In the genomic region with DNA sequence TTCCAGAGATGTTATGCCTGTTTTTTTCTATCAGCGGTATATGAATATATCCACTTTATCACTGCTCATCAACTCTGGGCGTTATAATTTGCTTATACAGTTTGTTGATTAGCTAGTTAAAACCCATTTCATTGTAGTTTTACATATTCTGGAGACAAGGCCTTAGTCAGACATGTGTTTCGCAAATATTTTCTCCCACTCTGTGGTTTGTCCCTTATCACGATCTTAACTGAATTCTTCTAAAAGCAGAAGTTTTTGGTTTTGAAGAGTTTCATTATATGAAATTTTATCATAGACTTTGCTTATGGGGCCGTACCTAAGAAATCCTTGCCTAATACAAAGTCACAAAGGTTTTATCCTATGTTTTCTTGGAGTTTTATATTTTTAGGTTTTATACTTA, we compare ENCODE assay signal across 15 cellular contexts.
DNase-seq lines count a peak whose midpoint lies in the region; ATAC-seq and TF ChIP-seq lines count a peak whose summit lies in the region.
"Had no signal": no experiment of that assay in that cellular context is flagged by ENCODE, and none has a peak within 500 bp of the region (broad histone marks: within the 10 kb centered on the region; RNA-seq: fewer than 3 reads in every experiment).

No MANE protein-coding gene starts in this region.

- no peaks in the 10 kb centered on the region for H3K27me3 Mint-ChIP-seq in natural killer cell treated with Interleukin-12 subunit alpha and Interleukin-12 subunit beta and Interleukin-15 and Interleukin-18, amount 100 ng/mL, for 72 hours
- H3K27me3 Mint-ChIP-seq: activated CD4-positive, alpha-beta memory T cell treated with anti-CD3 and anti-CD28 coated beads, Interleukin-2, amount 10 ng/mL, durations not matched to agents 7 days and 5 days had no signal

- peak overlapping the region; percentile 69 to 74 for H3K27ac ChIP-seq in ascending aorta
- H3K27ac ChIP-seq: neural progenitor cell had no signal

- H3K4me3 ChIP-seq in ascending aorta: no peak overlapping the region
- H3K4me3 ChIP-seq: neural progenitor cell, stomach had no signal

- peaks cover 0 to 11% of the 10 kb centered on the region in 2 donors for H3K4me1 Mint-ChIP-seq in natural killer cell treated with Interleukin-12 subunit alpha and Interleukin-12 subunit beta and Interleukin-15 and Interleukin-18, amount 100 ng/mL, for 72 hours (ENCODE audit: low read depth in 2 of 2)
- H3K4me1 Mint-ChIP-seq: neural progenitor cell had no signal

- H3K36me3 Mint-ChIP-seq in natural killer cell treated with Interleukin-12 subunit alpha and Interleukin-12 subunit beta and Interleukin-15 and Interleukin-18, amount 100 ng/mL, for 72 hours: peaks cover 1% of the 10 kb centered on the region
- H3K36me3 Mint-ChIP-seq: neural progenitor cell had no signal

- H3K27me3 ChIP-seq in ascending aorta: no peaks in the 10 kb centered on the region
- H3K27me3 ChIP-seq: neural progenitor cell, stomach had no signal

- DNase-seq in AML-193 (lab: John Stamatoyannopoulos, UW): peak; percentile 96 to 99
- peak; percentile 62 for DNase-seq in NCI-H526 treated with DMSO at 0.1 percent for 48 hours (lab: John Stamatoyannopoulos, UW)
- no peak for DNase-seq in ascending aorta (ENCODE audit: low spot score in 2 of 2)
- DNase-seq in NCI-H2171 (lab: John Stamatoyannopoulos, UW): no peak
- DNase-seq in hypothalamus (lab: John Stamatoyannopoulos, UW): no peak
- no peak for DNase-seq in natural killer cell treated with Interleukin-12 subunit alpha and Interleukin-12 subunit beta and Interleukin-15 and Interleukin-18, amount 100 ng/mL, for 72 hours (ENCODE audit: low spot score)
- DNase-seq: activated CD4-positive, alpha-beta memory T cell treated with anti-CD3 and anti-CD28 coated beads, Interleukin-2, amount 10 ng/mL, durations not matched to agents 7 days and 5 days; aorta; NCI-H1092; RPMI8226; stomach; T1000 had no signal

- H3K9me3 ChIP-seq in ascending aorta: no peaks in the 10 kb centered on the region
- H3K9me3 ChIP-seq: stomach had no signal

- no peak overlapping the region for H3K27ac Mint-ChIP-seq in natural killer cell treated with Interleukin-12 subunit alpha and Interleukin-12 subunit beta and Interleukin-15 and Interleukin-18, amount 100 ng/mL, for 72 hours
- H3K27ac Mint-ChIP-seq: activated CD4-positive, alpha-beta memory T cell treated with anti-CD3 and anti-CD28 coated beads, Interleukin-2, amount 10 ng/mL, durations not matched to agents 7 days and 5 days; neural progenitor cell had no signal

- intact Hi-C loops in ascending aorta (cut with DNase I): loop anchor here (5.0 kb wide), 1 partner anchor 36 kb away; no protein-coding TSS in a partner anchor

- peaks cover 6 to 25% of the 10 kb centered on the region in 2 donors for H3K4me1 ChIP-seq in ascending aorta
- H3K4me1 ChIP-seq: neural progenitor cell had no signal

- ATAC-seq in HG02678 (IDR thresholded peaks at IDR 0.05; ENCODE audit: unreplicated experiment) (peak; percentile 50), GM21526 (IDR thresholded peaks at IDR 0.05; ENCODE audit: low FRiP score, unreplicated experiment) (no peak)
- ATAC-seq in natural killer cell treated with Interleukin-12 subunit alpha and Interleukin-12 subunit beta and Interleukin-15 and Interleukin-18, amount 100 ng/mL, for 72 hours: no peak

- H3K9me3 Mint-ChIP-seq in natural killer cell treated with Interleukin-12 subunit alpha and Interleukin-12 subunit beta and Interleukin-15 and Interleukin-18, amount 100 ng/mL, for 72 hours: no peaks in the 10 kb centered on the region
- H3K9me3 Mint-ChIP-seq: activated CD4-positive, alpha-beta memory T cell treated with anti-CD3 and anti-CD28 coated beads, Interleukin-2, amount 10 ng/mL, durations not matched to agents 7 days and 5 days; neural progenitor cell had no signal

- H3K4me3 Mint-ChIP-seq in natural killer cell treated with Interleukin-12 subunit alpha and Interleukin-12 subunit beta and Interleukin-15 and Interleukin-18, amount 100 ng/mL, for 72 hours: no peak overlapping the region
- H3K4me3 Mint-ChIP-seq: activated CD4-positive, alpha-beta memory T cell treated with anti-CD3 and anti-CD28 coated beads, Interleukin-2, amount 10 ng/mL, durations not matched to agents 7 days and 5 days; neural progenitor cell had no signal

- no peaks in the 10 kb centered on the region for H3K36me3 ChIP-seq in ascending aorta
- H3K36me3 ChIP-seq: neural progenitor cell, stomach had no signal

- no peak for TF ChIP-seq CTCF in ascending aorta (IDR thresholded peaks at IDR 0.05)

Comparison
In these comparisons a context has a peak if more than half of its experiments do, and no peak if none do; other contexts are left out.
1. DNase-seq: peak in AML-193 (2 of 2) and NCI-H526 treated with DMSO at 0.1 percent for 48 hours (single experiment); none in ascending aorta (0 of 2), NCI-H2171 (single experiment), hypothalamus (0 of 51) and natural killer cell treated with Interleukin-12 subunit alpha and Interleukin-12 subunit beta and Interleukin-15 and Interleukin-18, amount 100 ng/mL, for 72 hours (single experiment).